In the genomic region with DNA sequence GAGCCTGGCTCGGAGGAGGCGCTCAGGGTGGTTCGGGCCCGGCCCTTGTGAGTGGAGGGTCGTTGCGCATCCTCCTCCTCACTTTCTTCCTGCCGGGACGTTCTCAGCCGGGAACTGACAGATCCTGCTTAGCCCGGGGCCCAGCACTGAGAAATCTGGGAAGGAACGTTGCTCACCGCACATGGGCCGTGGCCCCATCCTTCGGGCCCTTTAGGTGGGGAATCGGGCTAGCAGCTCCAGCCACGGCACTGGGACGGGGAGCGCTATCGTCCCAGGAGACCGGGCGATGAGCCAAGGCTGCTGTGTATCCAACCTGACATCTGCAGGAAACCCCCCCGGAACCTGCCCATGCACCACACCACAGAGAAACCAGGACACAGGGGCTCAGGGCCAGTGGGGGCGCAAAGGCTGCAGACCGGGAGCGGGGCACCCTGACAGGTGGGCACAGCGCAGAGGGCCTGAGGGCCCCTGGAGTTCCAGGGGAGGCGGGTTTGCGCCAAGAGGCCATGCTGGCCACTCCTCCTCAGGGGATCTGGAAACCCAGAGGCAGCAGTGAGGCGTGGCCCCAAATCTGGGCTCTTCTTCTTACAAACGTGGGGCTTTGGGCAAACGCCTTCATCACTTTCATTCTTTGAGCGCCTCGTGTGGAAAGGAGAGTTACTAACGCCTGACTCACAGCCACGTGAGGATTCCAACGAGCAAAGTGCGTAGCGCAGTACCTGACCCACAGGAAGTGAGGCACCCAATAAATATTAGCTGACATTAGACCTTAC, we compare ENCODE assay signal across 8 cellular contexts. TPM values are rescaled to one million over a fixed set of nuclear protein-coding genes. Genes with fewer than 3 reads are reported as not detected.
DNase-seq lines count a peak whose midpoint lies in the region; ATAC-seq and TF ChIP-seq lines count a peak whose summit lies in the region.

Gene SH2D5 (minus strand): TSS at position 116 of the 773 bp plus-strand sequence. CDS start 4,659 bp downstream, outside the sequence.

- H3K4me1 Mint-ChIP-seq in CD8-positive, alpha-beta memory T cell = peaks cover 14 to 39% (median 21%) of the 10 kb centered on the region in 3 donors

- H3K27me3 Mint-ChIP-seq in CD8-positive, alpha-beta memory T cell = peaks cover 0 to 9% of the 10 kb centered on the region in 2 donors

- peak within 1 kb of the TSS in 7 of 8 donors; percentile 1 to 92 (median 68) for H3K27ac Mint-ChIP-seq in CD8-positive, alpha-beta memory T cell

- dilution Hi-C loops in IMR-90 (cut with HindIII; ENCODE audit: low sequenced_read_pairs, unreplicated experiment) = no loop called here

- H3K18ac ChIP-seq in IMR-90 (ENCODE audit: low read depth, low read length) = peak within 1 kb of the TSS; percentile 82

- H3K9me1 ChIP-seq in IMR-90 (ENCODE audit: insufficient read depth, low read length) = peaks cover 13% of the 10 kb centered on the region

- peak within 1 kb of the TSS; percentile 99 for H4K91ac ChIP-seq in IMR-90 (ENCODE audit: insufficient read depth, low read depth, low read length)

- H2AK5ac ChIP-seq in IMR-90 (ENCODE audit: low read depth, low read length) = peak within 1 kb of the TSS; percentile 99

- H3K56ac ChIP-seq in IMR-90 (ENCODE audit: extremely low read depth, insufficient read depth, low read length) = peak within 1 kb of the TSS; percentile 91

- WGBS in IMR-90 (ENCODE audit: extremely low coverage in 2 of 2, insufficient read length in 1 of 2), 2 experiments = 0% methylated on average over 1 of the region's 38 CpGs; no CpG with 5 or more reads in 1 of the 2 experiments
- under 1% methylated on average over 21 of the region's 38 CpGs for WGBS in suprapubic skin

- peak within 1 kb of the TSS; percentile 81 for H3K9ac ChIP-seq in IMR-90 (ENCODE audit: low read depth, low read length)

- CTCF ChIA-PET in CD8-positive, alpha-beta memory T cell (lab: Charles Lee) = interaction anchor here (0.8 to 4.0 kb wide), 5 partner anchors 16 to 40 kb away, joined by 3 to 15 read pairs (median 3); no protein-coding TSS in a partner anchor
- CTCF ChIA-PET in IMR-90 (lab: Yijun Ruan, JAX) = interaction anchor here (2.4 kb wide), 1 partner anchor 36 kb away, joined by 7 read pairs; no protein-coding TSS in a partner anchor

- H2BK20ac ChIP-seq in IMR-90 (ENCODE audit: low read depth, low read length) = peak within 1 kb of the TSS; percentile 92

- intact Hi-C loops in IMR-90 (cut with micrococcal nuclease) = loop anchor here (2.0 kb wide), 1 partner anchor 36 kb away; no protein-coding TSS in a partner anchor

- TF ChIP-seq CTCF in IMR-90 (conservative IDR thresholded peaks at IDR 0.05; ENCODE audit: low read depth, low read length) (peak; percentile 40), suprapubic skin (IDR thresholded peaks at IDR 0.05) (peak; percentile 1 to 38)

- H4K20me1 ChIP-seq in IMR-90 (ENCODE audit: insufficient read depth, low read length) = no peaks in the 10 kb centered on the region

- H3K27me3 ChIP-seq in CD8-positive, alpha-beta memory T cell (ENCODE audit: insufficient read depth, low read length, poor library complexity, severe bottlenecking) = peaks cover 8% of the 10 kb centered on the region
- H3K27me3 ChIP-seq in IMR-90 (ENCODE audit: control insufficient read depth, insufficient read depth, low read length) (no peaks in the 10 kb centered on the region), SJCRH30 (peaks cover 10% of the 10 kb centered on the region), suprapubic skin (peaks cover 37% of the 10 kb centered on the region)

- H3K4me1 ChIP-seq in CD8-positive, alpha-beta memory T cell (ENCODE audit: insufficient read depth, low read length) = peaks cover 17% of the 10 kb centered on the region
- H3K4me1 ChIP-seq in IMR-90 (ENCODE audit: control insufficient read depth, insufficient read depth, low read length) (peaks cover 14% of the 10 kb centered on the region), SJCRH30 (peaks cover 8% of the 10 kb centered on the region; the same call in 1 of the 2 replicates), suprapubic skin (peaks cover 34% of the 10 kb centered on the region)

- H3K9me3 Mint-ChIP-seq in CD8-positive, alpha-beta memory T cell = no peaks in the 10 kb centered on the region

- H3K4me3 Mint-ChIP-seq in CD8-positive, alpha-beta memory T cell = peak within 1 kb of the TSS; percentile 81 to 93 (median 85)

- peak within 1 kb of the TSS; percentile 100 for H3K14ac ChIP-seq in IMR-90 (replicated peaks; ENCODE audit: low read depth, low read length)

- H3K4me3 ChIP-seq in CD8-positive, alpha-beta memory T cell (ENCODE audit: low read length) = peak within 1 kb of the TSS; percentile 83
- H3K4me3 ChIP-seq in IMR-90 (ENCODE audit: insufficient read depth, low read depth, low read length) (peak within 1 kb of the TSS; percentile 60), SJCRH30 (peak within 1 kb of the TSS; percentile 58), suprapubic skin (peak within 1 kb of the TSS; percentile 60)

- peak; percentile 52 to 83 (median 54) for DNase-seq in CD8-positive, alpha-beta memory T cell
- DNase-seq in IMR-90 (peak; percentile 99), SJCRH30 (peak; percentile 87 to 94), globus pallidus (ENCODE audit: low spot score) (peak; percentile 38), occipital lobe (lab: John Stamatoyannopoulos, UW) (peak; percentile 77), suprapubic skin (ENCODE audit: low spot score in 2 of 2) (peak; percentile 82 to 87)
- peak; percentile 77 for DNase-seq in activated naive CD4-positive, alpha-beta T cell treated with anti-CD3 and anti-CD28 coated beads, Interleukin-2, amount 50 U/mL, for 16 hours

- no peak within 1 kb of the TSS for H3K27ac ChIP-seq in CD8-positive, alpha-beta memory T cell (ENCODE audit: low read depth, low read length)
- H3K27ac ChIP-seq in IMR-90 (ENCODE audit: insufficient read depth, low read length) (peak within 1 kb of the TSS; percentile 82), SJCRH30 (no peak within 1 kb of the TSS), suprapubic skin (peak within 1 kb of the TSS; percentile 75)

- no peaks in the 10 kb centered on the region for H3K9me3 ChIP-seq in CD8-positive, alpha-beta memory T cell (ENCODE audit: low read length)
- H3K9me3 ChIP-seq in IMR-90 (ENCODE audit: control insufficient read depth, insufficient read depth, low read length) = no peaks in the 10 kb centered on the region
- H3K9me3 ChIP-seq in SJCRH30 (replicated peaks) = no peaks in the 10 kb centered on the region
- no peaks in the 10 kb centered on the region for H3K9me3 ChIP-seq in suprapubic skin

- TF ChIP-seq POLR2A in IMR-90 (IDR thresholded peaks at IDR 0.05; ENCODE audit: low read depth, low read length) (peak; percentile 47; the same call in 1 of the 2 replicates), suprapubic skin (IDR thresholded peaks at IDR 0.05) (no peak)

- H2BK5ac ChIP-seq in IMR-90 (ENCODE audit: low read depth, low read length, poor library complexity, severe bottlenecking) = peak within 1 kb of the TSS; percentile 98

- TF ChIP-seq EP300 in suprapubic skin (IDR thresholded peaks at IDR 0.05) = no peak

- H3K36me3 ChIP-seq in CD8-positive, alpha-beta memory T cell (ENCODE audit: insufficient read depth, low read length) = no peaks in the 10 kb centered on the region
- H3K36me3 ChIP-seq in IMR-90 (ENCODE audit: control insufficient read depth, insufficient read depth, low read length) (peaks cover 5% of the 10 kb centered on the region), SJCRH30 (peaks cover 6% of the 10 kb centered on the region; the same call in 1 of the 2 replicates), suprapubic skin (peaks cover 9% of the 10 kb centered on the region)

- H2AFZ ChIP-seq in IMR-90 (replicated peaks; ENCODE audit: low read length, poor library complexity) = peak within 1 kb of the TSS; percentile 95

- H4K8ac ChIP-seq in IMR-90 (ENCODE audit: low read depth in 2 of 2, low read length in 2 of 2) = peak within 1 kb of the TSS; percentile 96 to 99

- in situ Hi-C loops in IMR-90 (cut with MboI; ENCODE audit: low sequenced_read_pairs) = no loop called here

- peak within 1 kb of the TSS; percentile 95 for H3K4me2 ChIP-seq in IMR-90 (ENCODE audit: low read depth, low read length)

- peak; percentile 58 for ATAC-seq in GM19438 (IDR thresholded peaks at IDR 0.05; ENCODE audit: low read depth, unreplicated experiment)
- ATAC-seq in IMR-90 (ENCODE audit: low read depth) = peak; percentile 69

- H2AK9ac ChIP-seq in IMR-90 (replicated peaks; ENCODE audit: low read depth, low read length, poor library complexity) = peak within 1 kb of the TSS; percentile 98

- POLR2A ChIA-PET in CD8-positive, alpha-beta memory T cell (lab: Charles Lee) = interaction anchor here (1.1 to 2.3 kb wide), 2 partner anchors 54 to 99 kb away, joined by 3 to 13 read pairs; partner anchors contain the start of gene HP1BP3
- POLR2A ChIA-PET in IMR-90 (lab: Charles Lee; ENCODE audit: unreplicated experiment) = no interaction called here

- peaks cover 0 to 9% (median 0%) of the 10 kb centered on the region in 3 donors for H3K36me3 Mint-ChIP-seq in CD8-positive, alpha-beta memory T cell

- peak within 1 kb of the TSS; percentile 82 for H4K5ac ChIP-seq in IMR-90 (ENCODE audit: low read depth, low read length)

- H3K23ac ChIP-seq in IMR-90 (ENCODE audit: low read depth, low read length) = peak within 1 kb of the TSS; percentile 100

- BruUV-seq in IMR-90 (replicated peaks; lab: Mats Ljungman, UMichigan) = no TSS peak

- H2BK15ac ChIP-seq in IMR-90 (ENCODE audit: low read depth, low read length) = peak within 1 kb of the TSS; percentile 98; the same call in 2 of the 3 replicates

- H2BK120ac ChIP-seq in IMR-90 (ENCODE audit: low read depth, low read length) = peak within 1 kb of the TSS; percentile 88

- peak; percentile 33 for TF ChIP-seq RAD21 in IMR-90 (IDR thresholded peaks at IDR 0.05; ENCODE audit: low read length)

- peak within 1 kb of the TSS; percentile 100 for H3K4ac ChIP-seq in IMR-90 (ENCODE audit: low read depth, low read length)

- peaks cover 5 to 41% of the 10 kb centered on the region in 2 experiments for H3K79me1 ChIP-seq in IMR-90 (ENCODE audit: low read depth in 1 of 2, low read length in 2 of 2)

TF ChIP-seq in IMR-90, 13 proteins besides CTCF, POLR2A, EP300 and RAD21 (continues in another document):
- TF ChIP-seq FOS (IDR thresholded peaks at IDR 0.05; ENCODE audit: low read depth, low read length) = peak; percentile 85
- peak; percentile 70 for TF ChIP-seq MAFK (IDR thresholded peaks at IDR 0.05; ENCODE audit: low read depth, low read length)
- no peak for TF ChIP-seq MAZ (IDR thresholded peaks at IDR 0.05; ENCODE audit: borderline replicate concordance, low read depth, low read length)
- peak; percentile 84; the same call in 1 of the 2 replicates for TF ChIP-seq MXI1 (IDR thresholded peaks at IDR 0.05; ENCODE audit: borderline replicate concordance, low read depth, low read length)
- peak; percentile 99 for TF ChIP-seq BHLHE40 (IDR thresholded peaks at IDR 0.05; ENCODE audit: low read depth, low read length)

RNA-seq across cellular contexts. Expression of gene SH2D5, which starts in this region (rescaled TPM):
- under 1 TPM; 0.13 to 0.24 TPM for total RNA-seq in CD8-positive, alpha-beta memory T cell
- not detected for polyA plus RNA-seq in CD8-positive, alpha-beta memory T cell
- 6.7 and 7.2 TPM in 2 replicates for total RNA-seq in IMR-90 (2012; rRNA removed)
- 13.5 and 14.4 TPM in 2 replicates for polyA plus RNA-seq in IMR-90 (2012; rRNA removed)
- 7.8 and 10.5 TPM in 2 replicates for polyA plus RNA-seq in IMR-90 (2012; cell fraction: cytosol; rRNA removed)
- polyA plus RNA-seq in IMR-90 (2012; cell fraction: nucleus; rRNA removed; ENCODE audit: low replicate concordance) = 48.2 and 69.5 TPM in 2 replicates
- 8.4 and 10.7 TPM in 2 replicates for total RNA-seq in SJCRH30 (2014; rRNA removed; shearing (Covaris generic))
- 0.62 TPM for total RNA-seq in occipital lobe
- total RNA-seq in suprapubic skin = 1 to 10 TPM in 1 of 4 donors, under 1 TPM in 1, not detected in 2; 0.23 to 1.2 TPM

Comparison
In these comparisons a context has a peak if more than half of its experiments do, and no peak if none do; other contexts are left out.
1. Peak in DNase-seq and H3K4me3 ChIP-seq in CD8-positive, alpha-beta memory T cell; RNA of the gene not detected or under 1 TPM.
2. Peak in DNase-seq in occipital lobe; RNA of the gene not detected or under 1 TPM.
3. DNase-seq: peak in every context shown above with its lines; median percentile 99 in IMR-90; 90 in SJCRH30; 84 in suprapubic skin; 77 in activated naive CD4-positive, alpha-beta T cell treated with anti-CD3 and anti-CD28 coated beads, Interleukin-2, amount 50 U/mL, for 16 hours; 77 in occipital lobe; 54 in CD8-positive, alpha-beta memory T cell; 38 in globus pallidus.
4. H3K27ac ChIP-seq: peak in IMR-90 (single experiment) and suprapubic skin (single experiment); none in CD8-positive, alpha-beta memory T cell (single experiment) and SJCRH30 (single experiment).
5. Peak in every context shown above with its lines, with median percentiles within 50 percentile points of each other: H3K4me3 ChIP-seq.